ENCODE assay signal across 14 cellular contexts in the genomic region with DNA sequence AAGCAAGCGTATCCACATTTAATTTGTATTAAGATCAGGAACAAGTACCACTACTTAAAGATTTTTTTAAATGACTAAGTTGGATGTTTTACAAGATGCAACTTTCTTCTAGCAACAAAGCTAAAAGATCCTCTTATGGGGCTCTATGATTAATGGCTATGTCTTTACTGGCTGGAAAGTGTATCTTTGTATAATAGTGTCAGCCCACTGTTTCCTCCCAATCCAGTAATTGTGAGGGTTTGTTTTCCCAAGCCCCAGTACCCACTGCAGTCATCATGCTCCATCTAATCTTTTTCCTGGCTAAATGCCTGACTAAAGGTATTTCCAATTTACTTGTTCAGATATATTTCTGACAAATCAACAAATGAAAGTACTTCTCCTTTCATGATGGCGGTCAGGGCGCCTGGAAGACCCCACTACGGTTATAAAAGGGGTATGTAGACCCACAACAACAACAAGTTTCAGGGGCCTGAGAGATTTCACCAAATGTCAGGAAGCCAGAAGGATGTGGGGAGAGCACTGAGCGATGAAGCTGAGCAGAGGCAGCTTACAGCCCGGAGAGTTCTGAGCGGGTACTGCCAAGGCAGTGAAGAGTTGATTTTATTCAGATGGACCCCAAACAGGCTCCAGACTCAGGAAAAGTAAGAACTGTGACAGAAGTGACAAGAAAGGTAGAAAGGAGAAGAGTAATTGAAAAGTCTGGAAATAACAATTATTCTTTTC.
A peak's percentile ranks its signal among the peaks of the same experiment; 100 is the strongest.
DNase-seq lines count a peak whose midpoint lies in the region; ATAC-seq and TF ChIP-seq lines count a peak whose summit lies in the region.
"Had no signal": no experiment of that assay in that cellular context is flagged by ENCODE, and none has a peak within 500 bp of the region (broad histone marks: within the 10 kb centered on the region; RNA-seq: fewer than 3 reads in every experiment).

No MANE protein-coding gene starts in this region.

- POLR2A ChIA-PET in CD4-positive, alpha-beta T cell (lab: Charles Lee) = interaction anchor here (0.6 to 9.0 kb wide), 12 partner anchors 10 to 151 kb away, joined by 3 to 97 read pairs (median 4); no protein-coding TSS in a partner anchor

- DNase-seq in CD4-positive, alpha-beta T cell = no peak
- DNase-seq in HFFc6 = peak; percentile 31
- no peak for DNase-seq in activated naive CD8-positive, alpha-beta T cell treated with anti-CD3 and anti-CD28 coated beads for 36 hours
- DNase-seq in AG08396 (ENCODE audit: low spot score) = no peak
- no peak for DNase-seq in NCI-H1694 treated with DMSO at 0.1 percent for 48 hours (lab: John Stamatoyannopoulos, UW)
- DNase-seq in activated CD4-positive, CD25-positive, alpha-beta regulatory T cell treated with anti-CD3 and anti-CD28 coated beads, Interleukin-2, amount 50 U/mL, for 72 hours = no peak
- DNase-seq: DMS53; H7; NK-92 treated with Interleukin-12 subunit alpha and Interleukin-12 subunit beta, amount 100 ng/mL, for 24 hours; transverse colon had no signal

- peaks cover 7 to 28% of the 10 kb centered on the region in 2 donors for H3K4me1 ChIP-seq in muscle layer of duodenum (ENCODE audit: control insufficient read depth in 1 of 2, insufficient read depth in 2 of 2, low read length in 2 of 2)
- H3K4me1 ChIP-seq: parathyroid adenoma had no signal

- no peaks in the 10 kb centered on the region for H3K9me3 ChIP-seq in CD4-positive, alpha-beta T cell (ENCODE audit: control insufficient read depth, low read length)
- H3K9me3 ChIP-seq in muscle layer of duodenum (ENCODE audit: control insufficient read depth in 1 of 2, low read length in 2 of 2) = no peaks in the 10 kb centered on the region
- H3K9me3 ChIP-seq: transverse colon had no signal

- H3K4me3 Mint-ChIP-seq in CD4-positive, alpha-beta T cell = peak overlapping the region; percentile 76
- peak overlapping the region; percentile 3; the same call in 1 of the 2 replicates for H3K4me3 Mint-ChIP-seq in HFFc6
- H3K4me3 Mint-ChIP-seq in activated naive CD8-positive, alpha-beta T cell treated with anti-CD3 and anti-CD28 coated beads for 36 hours = peak overlapping the region; percentile 95

- H3K9me3 Mint-ChIP-seq in CD4-positive, alpha-beta T cell = no peaks in the 10 kb centered on the region
- H3K9me3 Mint-ChIP-seq in HFFc6 = no peaks in the 10 kb centered on the region
- no peaks in the 10 kb centered on the region for H3K9me3 Mint-ChIP-seq in activated naive CD8-positive, alpha-beta T cell treated with anti-CD3 and anti-CD28 coated beads for 36 hours
- H3K9me3 Mint-ChIP-seq: activated naive CD4-positive, alpha-beta T cell treated with anti-CD3 and anti-CD28 coated beads, Interleukin-2, amount 50 U/mL, for 72 hours had no signal

- H3K27me3 Mint-ChIP-seq in CD4-positive, alpha-beta T cell = no peaks in the 10 kb centered on the region
- peaks cover 4% of the 10 kb centered on the region for H3K27me3 Mint-ChIP-seq in HFFc6 (ENCODE audit: insufficient read depth)
- peaks cover 8% of the 10 kb centered on the region for H3K27me3 Mint-ChIP-seq in activated naive CD8-positive, alpha-beta T cell treated with anti-CD3 and anti-CD28 coated beads for 36 hours

- no peaks in the 10 kb centered on the region for H3K27me3 ChIP-seq in CD4-positive, alpha-beta T cell (ENCODE audit: control insufficient read depth, insufficient read depth, low read length)
- H3K27me3 ChIP-seq in muscle layer of duodenum (ENCODE audit: low read depth, low read length) = no peaks in the 10 kb centered on the region
- H3K27me3 ChIP-seq: transverse colon had no signal

- peaks cover 69% of the 10 kb centered on the region for H3K36me3 Mint-ChIP-seq in CD4-positive, alpha-beta T cell (ENCODE audit: low read depth)
- H3K36me3 Mint-ChIP-seq in HFFc6 (ENCODE audit: low read depth) = peaks cover 7% of the 10 kb centered on the region
- H3K36me3 Mint-ChIP-seq in activated naive CD8-positive, alpha-beta T cell treated with anti-CD3 and anti-CD28 coated beads for 36 hours = peaks cover 83% of the 10 kb centered on the region

- ATAC-seq in CD4-positive, alpha-beta T cell (ENCODE audit: poor library complexity) = no peak
- ATAC-seq in HG03095 (IDR thresholded peaks at IDR 0.05; ENCODE audit: unreplicated experiment) = no peak
- ATAC-seq: activated naive CD4-positive, alpha-beta T cell treated with anti-CD3 and anti-CD28 coated beads, Interleukin-2, amount 50 U/mL, for 72 hours had no signal

- H3K27ac Mint-ChIP-seq in CD4-positive, alpha-beta T cell = no peak overlapping the region
- H3K27ac Mint-ChIP-seq in HFFc6 = peak overlapping the region; percentile 84
- H3K27ac Mint-ChIP-seq in activated naive CD8-positive, alpha-beta T cell treated with anti-CD3 and anti-CD28 coated beads for 36 hours = peak overlapping the region; percentile 86

- CTCF ChIA-PET in CD4-positive, alpha-beta T cell (lab: Charles Lee) = interaction anchor here (1.0 to 1.7 kb wide), 8 partner anchors 9 to 60 kb away, joined by 3 to 9 read pairs (median 3); no protein-coding TSS in a partner anchor

- peaks cover 29% of the 10 kb centered on the region for H3K4me1 Mint-ChIP-seq in CD4-positive, alpha-beta T cell (ENCODE audit: low read depth)
- peaks cover 90% of the 10 kb centered on the region for H3K4me1 Mint-ChIP-seq in HFFc6 (ENCODE audit: low read depth)
- peaks cover 57% of the 10 kb centered on the region for H3K4me1 Mint-ChIP-seq in activated naive CD8-positive, alpha-beta T cell treated with anti-CD3 and anti-CD28 coated beads for 36 hours

- H3K27ac ChIP-seq in CD4-positive, alpha-beta T cell (ENCODE audit: low read depth, low read length) = peak overlapping the region; percentile 64
- peak overlapping the region; percentile 70 for H3K27ac ChIP-seq in muscle layer of duodenum (ENCODE audit: low read length)
- H3K27ac ChIP-seq: parathyroid adenoma had no signal

- intact Hi-C loops in CD4-positive, alpha-beta T cell (cut with DNase I, micrococcal nuclease) = loop anchor here in 1 of 2 experiments (10.0 kb wide), 1 partner anchor 62 kb away; no protein-coding TSS in a partner anchor

- TF ChIP-seq CTCF in CD4-positive, alpha-beta T cell (IDR thresholded peaks at IDR 0.05) = no peak
- TF ChIP-seq CTCF in HFFc6 (IDR thresholded peaks at IDR 0.05) = no peak

- peaks cover 0 to 21% of the 10 kb centered on the region in 2 donors for H3K36me3 ChIP-seq in muscle layer of duodenum (ENCODE audit: control insufficient read depth in 1 of 2, insufficient read depth in 2 of 2, low read length in 2 of 2)

- no peak overlapping the region for H3K4me3 ChIP-seq in muscle layer of duodenum (ENCODE audit: low read depth in 1 of 2, low read length in 2 of 2)
- H3K4me3 ChIP-seq: transverse colon had no signal

Comparison
In these comparisons a context has a peak if more than half of its experiments do, and no peak if none do; other contexts are left out.
1. H3K4me3 Mint-ChIP-seq: peak in every context shown above with its lines; median percentile 95 in activated naive CD8-positive, alpha-beta T cell treated with anti-CD3 and anti-CD28 coated beads for 36 hours; 76 in CD4-positive, alpha-beta T cell; 3 in HFFc6.